Comparison of ENCODE assay signal across 27 cellular contexts in the genomic region with DNA sequence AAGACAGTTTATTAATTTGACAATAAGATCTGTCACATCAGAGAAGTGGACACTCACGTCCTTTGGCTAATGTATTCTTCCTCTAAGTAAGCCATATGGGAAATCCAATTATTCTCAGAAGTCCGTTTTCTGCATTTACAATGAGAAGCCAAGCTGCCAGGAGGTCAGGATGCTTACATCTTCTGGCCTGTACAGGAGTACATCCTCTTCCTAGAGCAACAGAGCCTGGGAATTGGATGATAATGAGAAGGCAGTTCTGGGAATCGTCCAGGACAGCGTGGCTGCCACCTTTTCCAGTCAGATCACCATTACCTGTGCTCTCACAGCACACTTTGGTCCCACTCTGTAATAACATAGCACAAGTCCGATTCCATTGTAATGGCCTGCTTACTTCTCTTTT.
"Had no signal": no experiment of that assay in that cellular context is flagged by ENCODE, and none has a peak within 500 bp of the region (broad histone marks: within the 10 kb centered on the region; RNA-seq: fewer than 3 reads in every experiment).

No MANE protein-coding gene starts in this region.

- H3K36me3 ChIP-seq: brain microvascular endothelial cell, cardiac muscle cell had no signal

- H3K27ac ChIP-seq: brain microvascular endothelial cell, cardiac muscle cell had no signal

- H3K4me3 ChIP-seq: cardiac muscle cell, K562 had no signal

- H3K4me1 Mint-ChIP-seq: activated CD8-positive, alpha-beta memory T cell treated with anti-CD3 and anti-CD28 coated beads, Interleukin-2, amount 10 ng/mL, durations not matched to agents 7 days and 5 days had no signal

- H3K4me3 Mint-ChIP-seq: activated CD8-positive, alpha-beta memory T cell treated with anti-CD3 and anti-CD28 coated beads, Interleukin-2, amount 10 ng/mL, durations not matched to agents 7 days and 5 days; activated CD8-positive, alpha-beta T cell treated with anti-CD3 and anti-CD28 coated beads, Interleukin-2, amount 10 ng/mL, durations not matched to agents 7 days and 5 days; activated naive CD4-positive, alpha-beta T cell treated with anti-CD3 and anti-CD28 coated beads for 36 hours; activated naive CD8-positive, alpha-beta T cell; activated T-cell treated with anti-CD3 and anti-CD28 coated beads, Interleukin-2, amount 50 U/mL, for 24 hours; T-helper 1 cell treated with Interleukin-12 subunit alpha and Interleukin-12 subunit beta and Interleukin-4 antibody, amounts not matched to agents 30 μg/mL and 1 μg/mL, for 36 hours had no signal

- H3K9me3 ChIP-seq: SK-N-SH had no signal

- H3K27ac Mint-ChIP-seq: activated CD8-positive, alpha-beta memory T cell treated with anti-CD3 and anti-CD28 coated beads, Interleukin-2, amount 10 ng/mL, durations not matched to agents 7 days and 5 days; activated CD8-positive, alpha-beta T cell treated with anti-CD3 and anti-CD28 coated beads, Interleukin-2, amount 10 ng/mL, durations not matched to agents 7 days and 5 days; activated naive CD4-positive, alpha-beta T cell treated with anti-CD3 and anti-CD28 coated beads for 36 hours; activated naive CD8-positive, alpha-beta T cell; activated T-cell treated with anti-CD3 and anti-CD28 coated beads, Interleukin-2, amount 50 U/mL, for 24 hours; T-helper 1 cell treated with Interleukin-12 subunit alpha and Interleukin-12 subunit beta and Interleukin-4 antibody, amounts not matched to agents 30 μg/mL and 1 μg/mL, for 36 hours had no signal

- ATAC-seq: activated CD8-positive, alpha-beta memory T cell treated with anti-CD3 and anti-CD28 coated beads, Interleukin-2, amount 10 ng/mL, durations not matched to agents 7 days and 5 days; activated CD8-positive, alpha-beta T cell treated with anti-CD3 and anti-CD28 coated beads, Interleukin-2, amount 10 ng/mL, durations not matched to agents 7 days and 5 days; K562; Panc1; Right ventricle myocardium inferior had no signal

- DNase-seq: activated CD4-positive, alpha-beta T cell treated with anti-CD3 and anti-CD28 coated beads for 48 hours; activated CD4-positive, alpha-beta T cell treated with anti-CD3 and anti-CD28 coated beads, Interleukin-2, amount 50 U/mL, for 4 hours; activated CD4-positive, CD25-positive, alpha-beta regulatory T cell treated with anti-CD3 and anti-CD28 coated beads, Interleukin-2, amount 50 U/mL, for 72 hours; activated CD8-positive, alpha-beta memory T cell treated with anti-CD3 and anti-CD28 coated beads, Interleukin-2, amount 10 ng/mL, durations not matched to agents 7 days and 5 days; activated CD8-positive, alpha-beta T cell treated with anti-CD3 and anti-CD28 coated beads, Interleukin-2, amount 10 ng/mL, durations not matched to agents 7 days and 5 days; activated effector memory CD4-positive, alpha-beta T cell treated with anti-CD3 and anti-CD28 coated beads, Interleukin-2, amount 50 U/mL, for 16 hours; activated naive CD4-positive, alpha-beta T cell treated with anti-CD3 and anti-CD28 coated beads for 36 hours; activated T-cell treated with anti-CD3 and anti-CD28 coated beads, Interleukin-2, amount 50 U/mL, for 24 hours; brain microvascular endothelial cell; Karpas-422; MM.1S; NCI-H1105; NCI-H1436; NCI-H1694 treated with DMSO at 0.1 percent for 48 hours; NCI-H2029 treated with DMSO at 0.1 percent for 48 hours; NCI-H345; NCI-H510A; NK-92 treated with Interleukin-12 subunit alpha and Interleukin-12 subunit beta, amount 100 ng/mL, for 24 hours; OCI-M1; RPMI8226; SK-N-SH had no signal
